In genomic region chr10:47042815-47043750, GRCh38 we compare ENCODE assay signal across 15 cellular contexts.
"Had no signal": no experiment of that assay in that cellular context is flagged by ENCODE, and none has a peak within 500 bp of the region (broad histone marks: within the 10 kb centered on the region; RNA-seq: fewer than 3 reads in every experiment).

No MANE protein-coding gene starts in this region.

- H3K27me3 ChIP-seq: cardiac muscle cell, colonic mucosa, esophagus muscularis mucosa, tibial artery, vagina had no signal

- H3K36me3 ChIP-seq: cardiac muscle cell, colonic mucosa, esophagus muscularis mucosa, tibial artery, vagina had no signal

- ATAC-seq: activated T-helper 17 cell treated with anti-CD3 and anti-CD28 coated beads, Interleukin-2, amount 50 U/mL, for 72 hours; left ventricle myocardium superior; stimulated activated memory B cell treated with anti-CD40 and anti-IgM and Interleukin-4, amounts not matched to agents 10 μg/mL and 1 μg/mL and 100 μg/mL, for 72 hours had no signal

- H3K27me3 Mint-ChIP-seq: activated T-helper 17 cell treated with anti-CD3 and anti-CD28 coated beads, Interleukin-2, amount 50 U/mL, for 72 hours; stimulated activated memory B cell treated with anti-CD40 and anti-IgM and Interleukin-4, amounts not matched to agents 10 μg/mL and 1 μg/mL and 100 μg/mL, for 72 hours had no signal

- H3K4me3 Mint-ChIP-seq: activated T-helper 17 cell treated with anti-CD3 and anti-CD28 coated beads, Interleukin-2, amount 50 U/mL, for 72 hours; stimulated activated memory B cell treated with anti-CD40 and anti-IgM and Interleukin-4, amounts not matched to agents 10 μg/mL and 1 μg/mL and 100 μg/mL, for 72 hours had no signal

- H3K4me3 ChIP-seq: cardiac muscle cell, colonic mucosa, esophagus muscularis mucosa, psoas muscle, tibial artery, vagina had no signal

- H3K9me3 Mint-ChIP-seq: activated T-helper 17 cell treated with anti-CD3 and anti-CD28 coated beads, Interleukin-2, amount 50 U/mL, for 72 hours; stimulated activated memory B cell treated with anti-CD40 and anti-IgM and Interleukin-4, amounts not matched to agents 10 μg/mL and 1 μg/mL and 100 μg/mL, for 72 hours had no signal

- H3K4me1 ChIP-seq: colonic mucosa, psoas muscle had no signal

- H3K36me3 Mint-ChIP-seq: stimulated activated memory B cell treated with anti-CD40 and anti-IgM and Interleukin-4, amounts not matched to agents 10 μg/mL and 1 μg/mL and 100 μg/mL, for 72 hours had no signal

- H3K27ac ChIP-seq: cardiac muscle cell, colonic mucosa, esophagus muscularis mucosa, psoas muscle, tibial artery, vagina had no signal

- FAIRE-seq: endometrium, kidney had no signal

- H3K27ac Mint-ChIP-seq: activated T-helper 17 cell treated with anti-CD3 and anti-CD28 coated beads, Interleukin-2, amount 50 U/mL, for 72 hours; stimulated activated memory B cell treated with anti-CD40 and anti-IgM and Interleukin-4, amounts not matched to agents 10 μg/mL and 1 μg/mL and 100 μg/mL, for 72 hours had no signal

- H3K9me3 ChIP-seq: colonic mucosa, esophagus muscularis mucosa, psoas muscle, tibial artery, vagina had no signal

- H3K4me1 Mint-ChIP-seq: stimulated activated memory B cell treated with anti-CD40 and anti-IgM and Interleukin-4, amounts not matched to agents 10 μg/mL and 1 μg/mL and 100 μg/mL, for 72 hours had no signal

- DNase-seq: activated CD4-positive, CD25-positive, alpha-beta regulatory T cell treated with anti-CD3 and anti-CD28 coated beads, Interleukin-2, amount 50 U/mL, for 72 hours; activated naive CD4-positive, alpha-beta T cell treated with anti-CD3 and anti-CD28 coated beads, Interleukin-2, amount 50 U/mL, for 16 hours; colonic mucosa; hypothalamus; kidney; left ventricle myocardium superior; stimulated activated CD4-positive, alpha-beta T cell treated with anti-CD3 and anti-CD28 coated beads, Interleukin-2, amount 100 ng/mL, for 48 hours had no signal
